ENCODE assay signal across 8 cellular contexts in the genomic region with DNA sequence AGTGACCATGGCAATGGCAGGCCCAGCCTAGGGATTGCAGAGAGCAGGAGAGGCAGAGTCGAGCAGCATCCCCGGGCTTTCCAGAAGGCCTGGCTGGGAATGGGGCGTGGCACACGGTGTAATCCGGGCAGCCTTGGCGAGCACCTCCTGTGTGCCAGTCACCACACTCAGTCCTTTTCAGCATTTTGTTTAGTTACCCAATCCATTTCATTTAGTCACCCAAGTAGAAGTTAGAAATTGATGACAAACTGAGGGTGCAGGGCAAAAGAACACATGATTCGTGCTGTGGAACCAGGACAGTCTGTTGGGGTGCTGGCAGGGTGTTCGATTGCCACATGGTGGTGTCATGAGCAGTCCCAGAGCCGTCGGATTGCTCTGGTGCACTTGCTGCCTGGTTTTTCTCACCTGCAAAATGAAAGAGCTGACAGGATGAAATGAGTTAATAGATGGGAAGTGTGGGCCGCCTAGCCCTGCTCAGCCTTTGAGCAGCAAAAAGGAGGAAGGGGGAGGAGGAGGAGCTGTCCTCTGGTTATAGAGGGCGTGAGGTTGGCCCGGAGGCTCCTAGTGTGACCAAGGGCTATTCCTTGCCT.
DNase-seq lines count a peak whose midpoint lies in the region; ATAC-seq, FAIRE-seq and TF ChIP-seq lines count a peak whose summit lies in the region.

No MANE protein-coding gene starts in this region.

- H3K4me3 ChIP-seq in DOHH2 (ENCODE audit: low read length) (no peak overlapping the region), bronchial epithelial cell (ENCODE audit: low read depth, low read length) (no peak overlapping the region), mesendoderm (ENCODE audit: low read length) (no peak overlapping the region), coronary artery (no peak overlapping the region), Peyer's patch (no peak overlapping the region)

- no peak for ATAC-seq in GM21576 (IDR thresholded peaks at IDR 0.05; ENCODE audit: unreplicated experiment)

- no peak overlapping the region for H2BK120ac ChIP-seq in mesendoderm (ENCODE audit: low read depth, low read length)

- H2BK15ac ChIP-seq in mesendoderm (replicated peaks; ENCODE audit: low read depth), result no peak overlapping the region

- no peaks in the 10 kb centered on the region for H3K79me1 ChIP-seq in mesendoderm (ENCODE audit: low read length)

- no peaks in the 10 kb centered on the region for H3K27me3 ChIP-seq in DOHH2 (ENCODE audit: control insufficient read depth, low read length)
- no peaks in the 10 kb centered on the region for H3K27me3 ChIP-seq in bronchial epithelial cell (ENCODE audit: control insufficient read depth, insufficient read depth, low read length)
- H3K27me3 ChIP-seq in mesendoderm (ENCODE audit: insufficient read depth, low read length, poor library complexity), result no peaks in the 10 kb centered on the region
- H3K27me3 ChIP-seq in Peyer's patch, result no peaks in the 10 kb centered on the region

- H4K5ac ChIP-seq in mesendoderm (ENCODE audit: low read length), result no peak overlapping the region

- no peaks in the 10 kb centered on the region for H4K20me1 ChIP-seq in DOHH2 (ENCODE audit: control insufficient read depth, insufficient read depth, low read depth, low read length)

- H3K56ac ChIP-seq in mesendoderm (ENCODE audit: low read length), result no peak overlapping the region

- H3K18ac ChIP-seq in mesendoderm (ENCODE audit: low read length), result no peak overlapping the region

- peak; percentile 70 for FAIRE-seq in bronchial epithelial cell (lab: Jason Lieb, UNC)

- H2AK5ac ChIP-seq in mesendoderm (ENCODE audit: low read length), result no peak overlapping the region

- H2BK5ac ChIP-seq in mesendoderm (ENCODE audit: low read length), result no peak overlapping the region

- H3K36me3 ChIP-seq in DOHH2 (ENCODE audit: control insufficient read depth, low read length) (no peaks in the 10 kb centered on the region), bronchial epithelial cell (ENCODE audit: control insufficient read depth, insufficient read depth, low read length) (no peaks in the 10 kb centered on the region), mesendoderm (ENCODE audit: control insufficient read depth, insufficient read depth, low read length) (no peaks in the 10 kb centered on the region), Peyer's patch (peaks cover 0 to 10% (median 0%) of the 10 kb centered on the region in 3 donors)

- no peak overlapping the region for H3K27ac ChIP-seq in DOHH2 (ENCODE audit: low read depth, low read length)
- H3K27ac ChIP-seq in mesendoderm (ENCODE audit: low read depth, low read length), result no peak overlapping the region
- no peak overlapping the region for H3K27ac ChIP-seq in coronary artery
- no peak overlapping the region for H3K27ac ChIP-seq in Peyer's patch

- H3K9ac ChIP-seq in mesendoderm (ENCODE audit: low read length), result no peak overlapping the region

- no peaks in the 10 kb centered on the region for H3K9me2 ChIP-seq in DOHH2 (replicated peaks; ENCODE audit: control insufficient read depth, low read length)

- DNase-seq in HuH-7.5 (ENCODE audit: low spot score), result peak; percentile 27
- DNase-seq in bronchial epithelial cell (ENCODE audit: low read depth), result peak; percentile 62
- peak; percentile 51 for DNase-seq in mesendoderm
- DNase-seq in NCI-H2081 (lab: John Stamatoyannopoulos, UW), result no peak
- no peak for DNase-seq in coronary artery (ENCODE audit: low spot score)
- DNase-seq in Peyer's patch, result no peak

- no peak overlapping the region for H3K23ac ChIP-seq in mesendoderm (ENCODE audit: low read length)

- no peak overlapping the region for H4K8ac ChIP-seq in mesendoderm (ENCODE audit: low read depth, low read length)

- no peaks in the 10 kb centered on the region for H3K4me1 ChIP-seq in DOHH2 (ENCODE audit: control insufficient read depth, low read length)
- H3K4me1 ChIP-seq in mesendoderm (ENCODE audit: control insufficient read depth, low read depth, low read length), result no peaks in the 10 kb centered on the region
- no peaks in the 10 kb centered on the region for H3K4me1 ChIP-seq in Peyer's patch

- no CpG with 5 or more reads among the region's 13 CpGs for WGBS in mesendoderm (ENCODE audit: extremely low coverage, insufficient coverage, low lambda C conversion rate)

- TF ChIP-seq POLR2A in Peyer's patch (IDR thresholded peaks at IDR 0.05), result no peak

- H3F3A ChIP-seq in DOHH2 (ENCODE audit: control insufficient read depth, insufficient read depth), result no peaks in the 10 kb centered on the region

- no peaks in the 10 kb centered on the region for H3K79me2 ChIP-seq in DOHH2 (ENCODE audit: control insufficient read depth, low read length)
- no peaks in the 10 kb centered on the region for H3K79me2 ChIP-seq in mesendoderm (ENCODE audit: control insufficient read depth, insufficient read depth, low read length)

- peak; percentile 13 for TF ChIP-seq CTCF in DOHH2 (IDR thresholded peaks at IDR 0.05; ENCODE audit: low read depth, low read length, poor library complexity, severe bottlenecking)
- TF ChIP-seq CTCF in bronchial epithelial cell (IDR thresholded peaks at IDR 0.05; ENCODE audit: insufficient read depth, low read length, severe bottlenecking), result peak; percentile 65
- no peak for TF ChIP-seq CTCF in coronary artery (IDR thresholded peaks at IDR 0.05)
- TF ChIP-seq CTCF in Peyer's patch (IDR thresholded peaks at IDR 0.05), result peak in 1 of 6 experiments; percentile 17

- H3K9me3 ChIP-seq in DOHH2 (ENCODE audit: control insufficient read depth, insufficient read depth, low read length) (no peaks in the 10 kb centered on the region), Peyer's patch (no peaks in the 10 kb centered on the region)

- H3K4me2 ChIP-seq in DOHH2 (ENCODE audit: low read length), result no peak overlapping the region
- no peak overlapping the region for H3K4me2 ChIP-seq in mesendoderm (ENCODE audit: low read length)

- H3K4ac ChIP-seq in mesendoderm (ENCODE audit: low read depth, low read length), result no peak overlapping the region

Comparison
In these comparisons a context has a peak if more than half of its experiments do, and no peak if none do; other contexts are left out.
1. DNase-seq: peak in HuH-7.5 (single experiment), bronchial epithelial cell (single experiment) and mesendoderm (single experiment); none in NCI-H2081 (0 of 2), coronary artery (single experiment) and Peyer's patch (0 of 3).